In genomic region chr6:165708985-165709576, GRCh38 we compare ENCODE assay signal across 1 cellular context.
TF ChIP-seq lines count a peak whose summit lies in the region.

No MANE protein-coding gene starts in this region.

TF ChIP-seq in H1, 55 proteins besides CTCF, POLR2A, EP300 and RAD21:
- no peak for TF ChIP-seq RFX5 (IDR thresholded peaks at IDR 0.05; ENCODE audit: borderline replicate concordance, low read depth, low read length)
- TF ChIP-seq NRF1 (IDR thresholded peaks at IDR 0.05; ENCODE audit: low read depth, low read length): no peak
- TF ChIP-seq SUZ12 (IDR thresholded peaks at IDR 0.05; ENCODE audit: low read length): no peak
- no peak for TF ChIP-seq SIN3A (conservative IDR thresholded peaks at IDR 0.05 in 1 of 2, IDR thresholded peaks at IDR 0.05 in 1 of 2; ENCODE audit: low read depth in 1 of 2, low read length in 2 of 2)
- TF ChIP-seq SRF (IDR thresholded peaks at IDR 0.05; ENCODE audit: low read depth, low read length): no peak
- no peak for TF ChIP-seq BACH1 (IDR thresholded peaks at IDR 0.05; ENCODE audit: low read length)
- no peak for TF ChIP-seq TCF12 (IDR thresholded peaks at IDR 0.05; ENCODE audit: low read depth, low read length)
- TF ChIP-seq JUN (IDR thresholded peaks at IDR 0.05; ENCODE audit: low read depth, low read length): no peak
